Comparison of ENCODE assay signal across 1 cellular context in genomic region chr12:56437430-56438176, GRCh38.
TF ChIP-seq lines count a peak whose summit lies in the region.

No MANE protein-coding gene starts in this region.

TF ChIP-seq in K562, 482 proteins besides CTCF, POLR2A, EP300 and RAD21 (continues in another document):
- no peak for TF ChIP-seq STAT5B (CRISPR knock-in tag; IDR thresholded peaks at IDR 0.05)
- no peak for TF ChIP-seq ZNF507 (tag; conservative IDR thresholded peaks at IDR 0.05)
- 0 out of 2 replicates have a peak, but pooled peaks have one; percentile 10 for TF ChIP-seq ZNF197 (CRISPR knock-in tag; IDR thresholded peaks at IDR 0.05; ENCODE audit: low read depth)
- TF ChIP-seq PHB (CRISPR knock-in tag; IDR thresholded peaks at IDR 0.05) = no peak
- peak; percentile 38 for TF ChIP-seq SMAD4 (CRISPR knock-in tag; conservative IDR thresholded peaks at IDR 0.05)
- no peak for TF ChIP-seq TSHZ1 (CRISPR knock-in tag; IDR thresholded peaks at IDR 0.05)
- TF ChIP-seq ZZZ3 (IDR thresholded peaks at IDR 0.05) = no peak
- TF ChIP-seq SIN3B (IDR thresholded peaks at IDR 0.05; ENCODE audit: low read depth) = no peak
- no peak for TF ChIP-seq MTA2 (IDR thresholded peaks at IDR 0.05; ENCODE audit: low read depth)
- peak; percentile 53 for TF ChIP-seq TAL1 (IDR thresholded peaks at IDR 0.05)
- TF ChIP-seq PRPF4 (IDR thresholded peaks at IDR 0.05; ENCODE audit: insufficient read depth, low read depth, low read length, poor library complexity, severe bottlenecking) = no peak
- peak; percentile 95 for TF ChIP-seq LCOR (CRISPR knock-in tag; IDR thresholded peaks at IDR 0.05)
- peak; percentile 75; the same call in 1 of the 2 replicates for TF ChIP-seq LARP7 (IDR thresholded peaks at IDR 0.05)
- TF ChIP-seq ZNF583 (CRISPR knock-in tag; IDR thresholded peaks at IDR 0.05) = no peak
- no peak for TF ChIP-seq ZNF143 (CRISPR knock-in tag; IDR thresholded peaks at IDR 0.05)
- TF ChIP-seq SP1 (CRISPR knock-in tag; IDR thresholded peaks at IDR 0.05) = peak; percentile 46; the same call in 1 of the 2 replicates
- no peak for TF ChIP-seq DACH1 (IDR thresholded peaks at IDR 0.05; ENCODE audit: partially characterized antibody)
- TF ChIP-seq SAP30 (IDR thresholded peaks at IDR 0.05; ENCODE audit: borderline replicate concordance, insufficient read depth, low read depth, low read length, poor library complexity, severe bottlenecking) = no peak
- no peak for TF ChIP-seq HNRNPL (IDR thresholded peaks at IDR 0.05; ENCODE audit: low read depth, low read length)
- no peak for TF ChIP-seq DNMT1 (IDR thresholded peaks at IDR 0.05)
- TF ChIP-seq BCOR (IDR thresholded peaks at IDR 0.05) = peak; percentile 47
- TF ChIP-seq MYC (IDR thresholded peaks at IDR 0.05; ENCODE audit: low read depth, low read length) = peak; percentile 85
- no peak for TF ChIP-seq MYC (CRISPR knock-in tag; IDR thresholded peaks at IDR 0.05; ENCODE audit: borderline replicate concordance, low read depth)
- no peak for TF ChIP-seq SLC30A9 (CRISPR knock-in tag; IDR thresholded peaks at IDR 0.05)
- TF ChIP-seq GTF2A2 (tag; IDR thresholded peaks at IDR 0.05) = no peak
- TF ChIP-seq DEAF1 (CRISPR knock-in tag; IDR thresholded peaks at IDR 0.05) = no peak
- TF ChIP-seq ZBTB7A (IDR thresholded peaks at IDR 0.05; ENCODE audit: borderline replicate concordance, control insufficient read depth, low read depth, low read length) = 0 out of 2 replicates have a peak, but pooled peaks have one; percentile 33
- no peak for TF ChIP-seq ZNF140 (CRISPR knock-in tag; IDR thresholded peaks at IDR 0.05)
- TF ChIP-seq MBD2 (IDR thresholded peaks at IDR 0.05; ENCODE audit: borderline replicate concordance, low read depth) = peak; percentile 34; the same call in 1 of the 2 replicates
- TF ChIP-seq ELF1 (tag; IDR thresholded peaks at IDR 0.05) = 0 out of 2 replicates have a peak, but pooled peaks have one; percentile 13
- peak; percentile 51; the same call in 1 of the 2 replicates for TF ChIP-seq MAFG (tag; conservative IDR thresholded peaks at IDR 0.05)
- TF ChIP-seq RHOXF2B (CRISPR knock-in tag; conservative IDR thresholded peaks at IDR 0.05) = no peak
- TF ChIP-seq NFIC (IDR thresholded peaks at IDR 0.05) = no peak
- no peak for TF ChIP-seq CHD2 (IDR thresholded peaks at IDR 0.05; ENCODE audit: low read depth, low read length)
- TF ChIP-seq BCLAF1 (IDR thresholded peaks at IDR 0.05; ENCODE audit: borderline replicate concordance in 1 of 2, control insufficient read depth in 1 of 2, low read depth in 2 of 2, low read length in 1 of 2) = 0 out of 4 replicates have a peak, but pooled peaks have one; percentile 30 to 37
- TF ChIP-seq ZNF121 (CRISPR knock-in tag; conservative IDR thresholded peaks at IDR 0.05) = no peak
- 0 out of 2 replicates have a peak, but pooled peaks have one; percentile 57 for TF ChIP-seq MTA3 (IDR thresholded peaks at IDR 0.05; ENCODE audit: borderline replicate concordance)
- peak; percentile 88 for TF ChIP-seq SMARCA4 (IDR thresholded peaks at IDR 0.05)
- TF ChIP-seq ATF3 (IDR thresholded peaks at IDR 0.05) = peak; percentile 53
- TF ChIP-seq ATF3 (CRISPR knock-in tag; conservative IDR thresholded peaks at IDR 0.05) = no peak
- TF ChIP-seq SRSF3 (IDR thresholded peaks at IDR 0.05; ENCODE audit: insufficient read depth, low read length) = no peak
- no peak for TF ChIP-seq FOXJ2 (tag; IDR thresholded peaks at IDR 0.05)
- peak in 1 of 2 experiments; percentile 76; a peak in 3 of 4 replicates for TF ChIP-seq MNT (conservative IDR thresholded peaks at IDR 0.05)
- no peak for TF ChIP-seq ELF4 (CRISPR knock-in tag; IDR thresholded peaks at IDR 0.05)
- 0 out of 2 replicates have a peak, but pooled peaks have one; percentile 35 for TF ChIP-seq CREB3 (tag; conservative IDR thresholded peaks at IDR 0.05; ENCODE audit: low read depth)
- no peak; the same call in 1 of the 2 replicates for TF ChIP-seq HBP1 (CRISPR knock-in tag; IDR thresholded peaks at IDR 0.05)
- TF ChIP-seq NBN (IDR thresholded peaks at IDR 0.05; ENCODE audit: low read depth) = 0 out of 2 replicates have a peak, but pooled peaks have one; percentile 41
- TF ChIP-seq L3MBTL2 (IDR thresholded peaks at IDR 0.05) = peak; percentile 68; the same call in 1 of the 2 replicates
- TF ChIP-seq PCBP1 (IDR thresholded peaks at IDR 0.05; ENCODE audit: low read depth, low read length, poor library complexity, severe bottlenecking) = no peak
- peak; percentile 66; the same call in 1 of the 2 replicates for TF ChIP-seq HLTF (IDR thresholded peaks at IDR 0.05)
- TF ChIP-seq ELF2 (CRISPR knock-in tag; IDR thresholded peaks at IDR 0.05) = 0 out of 2 replicates have a peak, but pooled peaks have one; percentile 26
- TF ChIP-seq ZNF212 (CRISPR knock-in tag; IDR thresholded peaks at IDR 0.05) = no peak
- no peak for TF ChIP-seq CHD1 (IDR thresholded peaks at IDR 0.05; ENCODE audit: low read length)
- TF ChIP-seq RBM22 (IDR thresholded peaks at IDR 0.05; ENCODE audit: low read depth, low read length, poor library complexity, severe bottlenecking) = no peak
- no peak for TF ChIP-seq HNRNPK (IDR thresholded peaks at IDR 0.05; ENCODE audit: low read depth, low read length, poor library complexity, severe bottlenecking)
- no peak for TF ChIP-seq ZNF696 (CRISPR knock-in tag; conservative IDR thresholded peaks at IDR 0.05)
- no peak for TF ChIP-seq TAF7 (tag; IDR thresholded peaks at IDR 0.05)
- no peak for TF ChIP-seq ZNF707 (CRISPR knock-in tag; conservative IDR thresholded peaks at IDR 0.05)
- TF ChIP-seq MTA1 (IDR thresholded peaks at IDR 0.05; ENCODE audit: borderline replicate concordance) = peak; percentile 55; the same call in 1 of the 2 replicates
- peak; percentile 88 for TF ChIP-seq DPF2 (IDR thresholded peaks at IDR 0.05)
- TF ChIP-seq GABPB1 (CRISPR knock-in tag; IDR thresholded peaks at IDR 0.05) = no peak
- TF ChIP-seq NRF1 (conservative IDR thresholded peaks at IDR 0.05 in 1 of 2, IDR thresholded peaks at IDR 0.05 in 1 of 2) = peak; percentile 49 to 62; a peak in 3 of 4 replicates
- peak; percentile 100 for TF ChIP-seq MEIS2 (IDR thresholded peaks at IDR 0.05; ENCODE audit: partially characterized antibody)
- TF ChIP-seq KHSRP (IDR thresholded peaks at IDR 0.05) = no peak
- peak; percentile 74 for TF ChIP-seq NR2C1 (IDR thresholded peaks at IDR 0.05)
- peak; percentile 85 for TF ChIP-seq NR2C1 (tag; IDR thresholded peaks at IDR 0.05)
- no peak for TF ChIP-seq TRIM28 (IDR thresholded peaks at IDR 0.05)
- no peak for TF ChIP-seq BACH1 (tag; IDR thresholded peaks at IDR 0.05)
- no peak for TF ChIP-seq HMG20B (CRISPR knock-in tag; IDR thresholded peaks at IDR 0.05)
- TF ChIP-seq HEY1 (CRISPR knock-in tag; IDR thresholded peaks at IDR 0.05; ENCODE audit: borderline replicate concordance) = no peak
- TF ChIP-seq MYBL2 (IDR thresholded peaks at IDR 0.05; ENCODE audit: low read depth) = no peak
- TF ChIP-seq MYBL2 (CRISPR knock-in tag; IDR thresholded peaks at IDR 0.05; ENCODE audit: borderline replicate concordance) = no peak
